In the genomic region with DNA sequence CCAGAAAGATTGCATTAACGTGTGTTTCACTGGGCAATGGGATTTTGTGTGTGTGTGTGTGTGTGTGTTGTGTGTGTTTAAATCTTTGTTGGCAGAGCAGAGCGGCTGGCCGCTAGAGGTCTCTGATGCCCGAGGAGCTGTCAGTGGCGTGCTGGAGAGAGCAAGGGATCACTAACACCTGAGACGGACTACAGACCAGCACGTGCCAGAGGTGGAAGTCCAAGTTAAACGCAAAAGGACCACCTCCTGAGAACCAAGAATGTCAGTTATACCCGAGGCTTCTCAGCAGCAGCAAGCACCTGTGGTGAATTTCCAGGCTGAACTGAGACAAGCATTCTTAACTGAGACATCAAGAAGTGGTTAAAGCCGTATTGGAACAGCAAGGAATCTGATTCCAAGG, we compare ENCODE assay signal across 9 cellular contexts. TPM values are rescaled to one million over a fixed set of nuclear protein-coding genes. Genes with fewer than 3 reads are reported as not detected.
DNase-seq lines count a peak whose midpoint lies in the region; ATAC-seq and TF ChIP-seq lines count a peak whose summit lies in the region.
"Had no signal": no experiment of that assay in that cellular context is flagged by ENCODE, and none has a peak within 500 bp of the region (broad histone marks: within the 10 kb centered on the region; RNA-seq: fewer than 3 reads in every experiment).

No MANE protein-coding gene starts in this region.

- H3K27ac ChIP-seq in A673 (ENCODE audit: low read depth, low read length, poor library complexity, severe bottlenecking) = no peak overlapping the region

- H3K36me3 Mint-ChIP-seq in activated CD4-positive, alpha-beta T cell treated with anti-CD3 and anti-CD28 coated beads for 36 hours (ENCODE audit: low read depth) = no peaks in the 10 kb centered on the region
- H3K36me3 Mint-ChIP-seq in naive thymus-derived CD8-positive, alpha-beta T cell = no peaks in the 10 kb centered on the region

- no peaks in the 10 kb centered on the region for H3K9me3 Mint-ChIP-seq in activated CD4-positive, alpha-beta T cell treated with anti-CD3 and anti-CD28 coated beads for 36 hours (ENCODE audit: low read depth)
- no peaks in the 10 kb centered on the region for H3K9me3 Mint-ChIP-seq in naive thymus-derived CD8-positive, alpha-beta T cell

- peak; percentile 53 for DNase-seq in A673 (ENCODE audit: low spot score)
- DNase-seq in NCI-H2227 treated with DMSO at 0.1 percent for 48 hours (lab: John Stamatoyannopoulos, UW) = peak; percentile 70
- DNase-seq in activated CD4-positive, alpha-beta T cell treated with anti-CD3 and anti-CD28 coated beads for 36 hours = peak; percentile 66
- DNase-seq in epithelial cell of proximal tubule (ENCODE audit: low read depth) = no peak
- DNase-seq in naive thymus-derived CD8-positive, alpha-beta T cell = peak in 9 of 10 donors; percentile 1 to 66 (median 9)

- H3K36me3 ChIP-seq in A673 (ENCODE audit: insufficient read depth, low read length, poor library complexity, severe bottlenecking) = no peaks in the 10 kb centered on the region

- H3K27ac Mint-ChIP-seq in activated CD4-positive, alpha-beta T cell treated with anti-CD3 and anti-CD28 coated beads for 36 hours = no peak overlapping the region
- peak overlapping the region in 1 of 10 donors; percentile 37 for H3K27ac Mint-ChIP-seq in naive thymus-derived CD8-positive, alpha-beta T cell

- no peak overlapping the region for H3K4me3 ChIP-seq in A673 (ENCODE audit: low read depth, low read length, poor library complexity, severe bottlenecking)
- H3K4me3 ChIP-seq in epithelial cell of proximal tubule (ENCODE audit: low read depth, low read length) = no peak overlapping the region

- intact Hi-C loops in A673 (cut with micrococcal nuclease; ENCODE audit: unreplicated experiment) = loop anchor here (10.0 kb wide), 1 partner anchor 584 kb away; no protein-coding TSS in a partner anchor
- intact Hi-C loops in activated CD4-positive, alpha-beta T cell treated with anti-CD3 and anti-CD28 coated beads for 36 hours (cut with DNase I, micrococcal nuclease) = loop anchor here (1.0 to 10.0 kb wide), 2 partner anchors 74 to 587 kb away; a partner anchor contains a TSS

- TF ChIP-seq CTCF in A673 (conservative IDR thresholded peaks at IDR 0.05; ENCODE audit: low read depth, low read length) (peak; percentile 70), GM12874 (IDR thresholded peaks at IDR 0.05; ENCODE audit: insufficient read depth, low read depth, low read length) (peak; percentile 62), epithelial cell of proximal tubule (conservative IDR thresholded peaks at IDR 0.05; ENCODE audit: low read depth, low read length) (peak; percentile 68)

- H3K4me1 ChIP-seq in A673 (ENCODE audit: insufficient read depth, low read length, poor library complexity, severe bottlenecking) = no peaks in the 10 kb centered on the region

- no TSS peak for BruUV-seq in A673 (replicated peaks; lab: Mats Ljungman, UMichigan)

- H3K27me3 ChIP-seq in A673 (replicated peaks; ENCODE audit: insufficient read depth, low read depth, low read length, poor library complexity) = no peaks in the 10 kb centered on the region

- no peak overlapping the region for H3K4me3 Mint-ChIP-seq in activated CD4-positive, alpha-beta T cell treated with anti-CD3 and anti-CD28 coated beads for 36 hours
- H3K4me3 Mint-ChIP-seq in naive thymus-derived CD8-positive, alpha-beta T cell = no peak overlapping the region

- ATAC-seq in HG02973 (IDR thresholded peaks at IDR 0.05; ENCODE audit: unreplicated experiment) (peak; percentile 65), HG02571 (IDR thresholded peaks at IDR 0.05; ENCODE audit: unreplicated experiment) (no peak)
- ATAC-seq in activated CD4-positive, alpha-beta T cell treated with anti-CD3 and anti-CD28 coated beads for 36 hours = peak; percentile 57
- ATAC-seq in naive thymus-derived CD8-positive, alpha-beta T cell = peak in 1 of 2 donors; percentile 68

- no peaks in the 10 kb centered on the region for H3K4me1 Mint-ChIP-seq in activated CD4-positive, alpha-beta T cell treated with anti-CD3 and anti-CD28 coated beads for 36 hours
- peaks cover 0 to 3% (median 0%) of the 10 kb centered on the region in 4 donors for H3K4me1 Mint-ChIP-seq in naive thymus-derived CD8-positive, alpha-beta T cell

- CTCF ChIA-PET in A673 (lab: Charles Lee) = interaction anchor here (0.6 kb wide), 2 partner anchors 172 to 245 kb away, joined by 3 to 14 read pairs; no protein-coding TSS in a partner anchor
- CTCF ChIA-PET in activated CD4-positive, alpha-beta T cell treated with anti-CD3 and anti-CD28 coated beads for 36 hours (lab: Charles Lee) = interaction anchor here (0.6 to 1.3 kb wide), 4 partner anchors 14 to 211 kb away, joined by 3 to 6 read pairs (median 3); no protein-coding TSS in a partner anchor

- no peaks in the 10 kb centered on the region for H3K9me3 ChIP-seq in A673 (ENCODE audit: low read depth, low read length, poor library complexity, severe bottlenecking)

- peaks cover 13% of the 10 kb centered on the region for H3K27me3 Mint-ChIP-seq in activated CD4-positive, alpha-beta T cell treated with anti-CD3 and anti-CD28 coated beads for 36 hours
- peaks cover 8 to 15% (median 10%) of the 10 kb centered on the region in 5 donors for H3K27me3 Mint-ChIP-seq in naive thymus-derived CD8-positive, alpha-beta T cell

- POLR2A ChIA-PET in A673 (lab: Charles Lee; ENCODE audit: low non-redundant PET) = no interaction called here
- POLR2A ChIA-PET in activated CD4-positive, alpha-beta T cell treated with anti-CD3 and anti-CD28 coated beads for 36 hours (lab: Charles Lee) = no interaction called here
- POLR2A ChIA-PET in naive thymus-derived CD8-positive, alpha-beta T cell (lab: Charles Lee) = no interaction called here

RNA-seq across cellular contexts. Expression of a gene that starts 9.0 kb away (rescaled TPM):
- total RNA-seq in A673 (2021) (19.3 and 21.6 TPM in 2 replicates), epithelial cell of proximal tubule (9.0 and 15.9 TPM in 2 replicates)
- 10 to 100 TPM in 1 of 2 experiments, 1 to 10 TPM in 1; 9.6 to 11.0 TPM for total RNA-seq in activated CD4-positive, alpha-beta T cell treated with anti-CD3 and anti-CD28 coated beads for 36 hours
- total RNA-seq in naive thymus-derived CD8-positive, alpha-beta T cell = 10 to 100 TPM; 14.5 to 15.3 TPM
- 1 to 10 TPM; 3.9 to 7.3 (median 6.7) TPM for polyA plus RNA-seq in naive thymus-derived CD8-positive, alpha-beta T cell

RNA-seq across cellular contexts. Expression of a gene that starts 54.8 kb away (rescaled TPM):
- total RNA-seq in A673 (2021) (not detected in 2 replicates), epithelial cell of proximal tubule (not detected in 2 replicates)
- total RNA-seq in activated CD4-positive, alpha-beta T cell treated with anti-CD3 and anti-CD28 coated beads for 36 hours = not detected
- total RNA-seq in naive thymus-derived CD8-positive, alpha-beta T cell = not detected
- not detected for polyA plus RNA-seq in naive thymus-derived CD8-positive, alpha-beta T cell
- total RNA-seq: frontal cortex had no signal
